Comparison of ENCODE assay signal across 8 cellular contexts in genomic region chr2:11746376-11746806, GRCh38. TPM values are rescaled to one million over a fixed set of nuclear protein-coding genes. Genes with fewer than 3 reads are reported as not detected.
DNase-seq lines count a peak whose midpoint lies in the region; ATAC-seq and TF ChIP-seq lines count a peak whose summit lies in the region.

A gene with protein sequence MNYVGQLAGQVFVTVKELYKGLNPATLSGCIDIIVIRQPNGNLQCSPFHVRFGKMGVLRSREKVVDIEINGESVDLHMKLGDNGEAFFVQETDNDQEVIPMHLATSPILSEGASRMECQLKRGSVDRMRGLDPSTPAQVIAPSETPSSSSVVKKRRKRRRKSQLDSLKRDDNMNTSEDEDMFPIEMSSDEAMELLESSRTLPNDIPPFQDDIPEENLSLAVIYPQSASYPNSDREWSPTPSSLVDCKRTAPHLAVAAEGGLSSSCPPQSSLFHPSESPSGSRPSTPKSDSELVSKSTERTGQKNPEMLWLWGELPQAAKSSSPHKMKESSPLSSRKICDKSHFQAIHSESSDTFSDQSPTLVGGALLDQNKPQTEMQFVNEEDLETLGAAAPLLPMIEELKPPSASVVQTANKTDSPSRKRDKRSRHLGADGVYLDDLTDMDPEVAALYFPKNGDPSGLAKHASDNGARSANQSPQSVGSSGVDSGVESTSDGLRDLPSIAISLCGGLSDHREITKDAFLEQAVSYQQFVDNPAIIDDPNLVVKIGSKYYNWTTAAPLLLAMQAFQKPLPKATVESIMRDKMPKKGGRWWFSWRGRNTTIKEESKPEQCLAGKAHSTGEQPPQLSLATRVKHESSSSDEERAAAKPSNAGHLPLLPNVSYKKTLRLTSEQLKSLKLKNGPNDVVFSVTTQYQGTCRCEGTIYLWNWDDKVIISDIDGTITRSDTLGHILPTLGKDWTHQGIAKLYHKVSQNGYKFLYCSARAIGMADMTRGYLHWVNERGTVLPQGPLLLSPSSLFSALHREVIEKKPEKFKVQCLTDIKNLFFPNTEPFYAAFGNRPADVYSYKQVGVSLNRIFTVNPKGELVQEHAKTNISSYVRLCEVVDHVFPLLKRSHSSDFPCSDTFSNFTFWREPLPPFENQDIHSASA (plus strand): TSS chr2:11746632. CDS start chr2:11765542, 18,910 bp downstream.

- H3K27ac Mint-ChIP-seq in neural crest cell (ENCODE audit: unreplicated experiment) = peak within 1 kb of the TSS; percentile 32

- 0 out of 2 replicates have a peak, but pooled peaks cover 3% of the 10 kb centered on the region for H3K36me3 ChIP-seq in SJCRH30
- H3K36me3 ChIP-seq in stomach = no peaks in the 10 kb centered on the region

- no peaks in the 10 kb centered on the region for H3K27me3 ChIP-seq in SJCRH30
- no peaks in the 10 kb centered on the region for H3K27me3 ChIP-seq in stomach

- TF ChIP-seq POLR2A in stomach (IDR thresholded peaks at IDR 0.05) = no peak

- H3K4me1 ChIP-seq in SJCRH30 (peaks cover 29% of the 10 kb centered on the region), stomach (peaks cover 52 to 77% (median 64%) of the 10 kb centered on the region in 4 donors)

- TF ChIP-seq EP300 in stomach (IDR thresholded peaks at IDR 0.05) = no peak

- peak; percentile 87 for DNase-seq in EH (ENCODE audit: low read depth)
- DNase-seq in Kasumi-1 (lab: John Stamatoyannopoulos, UW) = peak; percentile 56 to 58
- DNase-seq in SJCRH30 = peak; percentile 87 to 91
- peak; percentile 81 for DNase-seq in activated gamma-delta T cell treated with Interleukin-2 at 50 U/mL for 16 hours
- peak; percentile 89 for DNase-seq in fibroblast of villous mesenchyme (ENCODE audit: low read depth)
- peak; percentile 77 for DNase-seq in neural crest cell (ENCODE audit: low read depth, low spot score)
- DNase-seq in stomach = peak; percentile 93

- H3K4me3 Mint-ChIP-seq in neural crest cell = peak within 1 kb of the TSS; percentile 87

- no peak for TF ChIP-seq CTCF in fibroblast of villous mesenchyme (IDR thresholded peaks at IDR 0.05; ENCODE audit: insufficient read depth, low read depth, low read length)
- no peak for TF ChIP-seq CTCF in neural crest cell (conservative IDR thresholded peaks at IDR 0.05)
- TF ChIP-seq CTCF in stomach (IDR thresholded peaks at IDR 0.05) = peak in 1 of 7 experiments; percentile 31

- 0 to 2% (median 1%) methylated on average over 7 to 48 of the region's 49 CpGs for WGBS in stomach, 5 donors

- ATAC-seq in GM21786 (IDR thresholded peaks at IDR 0.05; ENCODE audit: unreplicated experiment) = peak; percentile 33

- H3K27me3 Mint-ChIP-seq in neural crest cell (ENCODE audit: low read depth) = peaks cover 3% of the 10 kb centered on the region

- intact Hi-C loops in stomach (cut with DNase I; ENCODE audit: low total_unique reads) = no loop called here

- H3K4me3 ChIP-seq in SJCRH30 = peak within 1 kb of the TSS; percentile 90
- peak within 1 kb of the TSS; percentile 82 for H3K4me3 ChIP-seq in fibroblast of villous mesenchyme (ENCODE audit: low read depth, low read length)
- peak within 1 kb of the TSS; percentile 70 to 86 (median 80) for H3K4me3 ChIP-seq in stomach

- H3K9me3 ChIP-seq in SJCRH30 (replicated peaks) (no peaks in the 10 kb centered on the region), stomach (no peaks in the 10 kb centered on the region)

- peaks cover 2% of the 10 kb centered on the region for H3K36me3 Mint-ChIP-seq in neural crest cell (ENCODE audit: low read depth)

- H3K4me1 Mint-ChIP-seq in neural crest cell = peaks cover 85% of the 10 kb centered on the region

- H3K9me3 Mint-ChIP-seq in neural crest cell = no peaks in the 10 kb centered on the region

- peak within 1 kb of the TSS; percentile 81 for H3K27ac ChIP-seq in SJCRH30
- peak within 1 kb of the TSS; percentile 83 to 93 (median 90) for H3K27ac ChIP-seq in stomach

RNA-seq across cellular contexts. Expression of the gene that starts here (rescaled TPM):
- total RNA-seq in SJCRH30 (2014; rRNA removed; shearing (Covaris generic)) = 31.0 and 37.0 TPM in 2 replicates
- total RNA-seq in fibroblast of villous mesenchyme (62.2 and 69.6 TPM in 2 replicates), neural crest cell (42.3 and 43.9 TPM in 2 replicates), stomach (100 to 1,000 TPM in 1 of 5 donors, 10 to 100 TPM in 4; 11.0 to 152 (median 25.0) TPM)
- polyA plus RNA-seq in stomach = 10 to 100 TPM in 2 of 3 donors, 1 to 10 TPM in 1; 7.3 to 19.3 (median 15.1) TPM

Comparison
In these comparisons a context has a peak if more than half of its experiments do, and no peak if none do; other contexts are left out.
1. Peak in every context shown above with its lines: DNase-seq, ATAC-seq, H3K4me3 ChIP-seq and H3K27ac ChIP-seq.